Comparison of ENCODE assay signal across 21 cellular contexts in the genomic region with DNA sequence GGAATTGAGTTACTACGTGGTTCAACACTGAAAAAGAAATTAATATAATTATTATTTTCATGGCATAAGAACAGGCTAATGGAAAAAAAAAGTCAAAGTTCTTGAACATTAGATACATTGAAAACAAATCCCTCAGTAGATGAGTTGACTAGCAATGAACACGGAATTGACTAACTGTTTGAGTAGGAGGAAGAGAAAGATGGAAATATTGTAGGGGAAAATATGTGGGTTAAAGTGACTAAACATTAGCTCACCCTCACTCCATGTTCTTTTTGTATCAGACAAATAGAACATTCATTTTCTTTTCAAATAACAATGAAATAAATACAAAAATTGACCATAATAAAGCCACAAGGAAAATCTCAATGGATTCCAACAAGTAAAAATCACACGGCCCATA.
A peak's percentile ranks its signal among the peaks of the same experiment; 100 is the strongest.
DNase-seq lines count a peak whose midpoint lies in the region; ATAC-seq, FAIRE-seq and TF ChIP-seq lines count a peak whose summit lies in the region.
"Had no signal": no experiment of that assay in that cellular context is flagged by ENCODE, and none has a peak within 500 bp of the region (broad histone marks: within the 10 kb centered on the region; RNA-seq: fewer than 3 reads in every experiment).

No MANE protein-coding gene starts in this region.

- ATAC-seq in IMR-90 (ENCODE audit: low read depth) (peak; percentile 46; the same call in 1 of the 2 replicates), HG03439 (IDR thresholded peaks at IDR 0.05; ENCODE audit: unreplicated experiment) (no peak)
- ATAC-seq: A549 had no signal

- H4K20me1 ChIP-seq in IMR-90 (ENCODE audit: insufficient read depth, low read length) (no peaks in the 10 kb centered on the region), endothelial cell of umbilical vein (replicated peaks; ENCODE audit: control insufficient read depth, extremely low read depth, insufficient read depth, low read length) (no peaks in the 10 kb centered on the region)

- H3K9me3 ChIP-seq in IMR-90 (ENCODE audit: control insufficient read depth, insufficient read depth, low read length) (0 out of 2 replicates have a peak, but pooled peaks cover 2% of the 10 kb centered on the region), endothelial cell of umbilical vein (replicated peaks; ENCODE audit: control insufficient read depth, insufficient read depth, low read length) (no peaks in the 10 kb centered on the region), mesenchymal stem cell (ENCODE audit: control insufficient read depth, low read length) (peaks cover 13% of the 10 kb centered on the region)
- H3K9me3 ChIP-seq: A549, SJCRH30 had no signal

- H3K27ac ChIP-seq in IMR-90 (ENCODE audit: insufficient read depth, low read length) (no peak overlapping the region), endothelial cell of umbilical vein (ENCODE audit: insufficient read depth, low read depth, low read length) (no peak overlapping the region), mesenchymal stem cell (ENCODE audit: low read length, poor library complexity, severe bottlenecking) (no peak overlapping the region)
- H3K27ac ChIP-seq: A549, C4-2B, PC-9, SJCRH30 had no signal

- no peak overlapping the region for H3K4ac ChIP-seq in IMR-90 (ENCODE audit: low read depth, low read length)
- no peak overlapping the region for H3K4ac ChIP-seq in mesenchymal stem cell (ENCODE audit: low read depth in 1 of 2, low read length in 2 of 2)

- no peaks in the 10 kb centered on the region for H3K79me2 ChIP-seq in endothelial cell of umbilical vein (ENCODE audit: control insufficient read depth, insufficient read depth, low read length)

- BruUV-seq in IMR-90 (replicated peaks; lab: Mats Ljungman, UMichigan) = no TSS peak
- no TSS peak for BruUV-seq in endothelial cell of umbilical vein (replicated peaks; lab: Mats Ljungman, UMichigan)

- no peak overlapping the region for H3K14ac ChIP-seq in IMR-90 (replicated peaks; ENCODE audit: low read depth, low read length)
- no peak overlapping the region for H3K14ac ChIP-seq in mesenchymal stem cell (ENCODE audit: low read length in 2 of 2)

- H3K9me1 ChIP-seq in IMR-90 (ENCODE audit: insufficient read depth, low read length) = no peaks in the 10 kb centered on the region
- H3K9me1 ChIP-seq in endothelial cell of umbilical vein (replicated peaks; ENCODE audit: control insufficient read depth, extremely low read depth, insufficient read depth, low read length) = no peaks in the 10 kb centered on the region

- no peak overlapping the region for H4K5ac ChIP-seq in IMR-90 (ENCODE audit: low read depth, low read length)

- H3K9ac ChIP-seq in IMR-90 (ENCODE audit: low read depth, low read length) (no peak overlapping the region), endothelial cell of umbilical vein (replicated peaks; ENCODE audit: extremely low read depth, insufficient read depth, low read length) (no peak overlapping the region), mesenchymal stem cell (ENCODE audit: low read length) (peak overlapping the region; percentile 70)

- in situ Hi-C loops in IMR-90 (cut with MboI; ENCODE audit: low sequenced_read_pairs) = no loop called here

- H2AK5ac ChIP-seq in IMR-90 (ENCODE audit: low read depth, low read length) (no peak overlapping the region), mesenchymal stem cell (ENCODE audit: low read length, severe bottlenecking) (no peak overlapping the region)

- no CpG with 5 or more reads among the region's 3 CpGs for WGBS in IMR-90 (ENCODE audit: extremely low coverage in 2 of 2, insufficient read length in 1 of 2), 2 experiments
- WGBS in mesenchymal stem cell = 100% methylated on average over 1 of the region's 3 CpGs

- H4K8ac ChIP-seq in IMR-90 (ENCODE audit: low read depth in 2 of 2, low read length in 2 of 2) = no peak overlapping the region; a peak in 1 of 4 replicates
- no peak overlapping the region for H4K8ac ChIP-seq in mesenchymal stem cell (ENCODE audit: low read length)

- TF ChIP-seq CTCF in IMR-90 (conservative IDR thresholded peaks at IDR 0.05; ENCODE audit: low read depth, low read length) = no peak
- no peak for TF ChIP-seq CTCF in endothelial cell of umbilical vein (IDR thresholded peaks at IDR 0.05; ENCODE audit: extremely low read depth in 1 of 2, insufficient read depth in 1 of 2, low read depth in 1 of 2, low read length in 2 of 2)
- TF ChIP-seq CTCF in GM20000 (IDR thresholded peaks at IDR 0.05; ENCODE audit: extremely low read depth, missing control alignments) = no peak

- H3K4me3 ChIP-seq in IMR-90 (ENCODE audit: insufficient read depth, low read depth, low read length) (no peak overlapping the region), endothelial cell of umbilical vein (replicated peaks in 1 of 3; ENCODE audit: insufficient read depth in 1 of 3, low read depth in 1 of 3, low read length in 3 of 3) (no peak overlapping the region), mesenchymal stem cell (ENCODE audit: insufficient read depth in 1 of 2, low read depth in 1 of 2, low read length in 2 of 2) (no peak overlapping the region)
- H3K4me3 ChIP-seq: A549, PC-9, SJCRH30 had no signal

- H3K23ac ChIP-seq in IMR-90 (ENCODE audit: low read depth, low read length) (no peak overlapping the region), mesenchymal stem cell (ENCODE audit: low read length in 2 of 2) (no peak overlapping the region)

- H4K91ac ChIP-seq in IMR-90 (ENCODE audit: insufficient read depth, low read depth, low read length) (no peak overlapping the region), mesenchymal stem cell (ENCODE audit: low read length) (no peak overlapping the region)

- dilution Hi-C loops in IMR-90 (cut with HindIII; ENCODE audit: low sequenced_read_pairs, unreplicated experiment) = no loop called here
- dilution Hi-C loops in endothelial cell of umbilical vein (cut with MboI; ENCODE audit: extremely low pct_ligation_motif_present, low sequenced_read_pairs) = no loop called here

- CTCF ChIA-PET in IMR-90 (lab: Yijun Ruan, JAX) (no interaction called here), endothelial cell of umbilical vein (lab: Charles Lee) (interaction anchor here (1.7 kb wide), 1 partner anchor 14 kb away, joined by 3 read pairs; no protein-coding TSS in a partner anchor)

- H3K27me3 ChIP-seq in IMR-90 (ENCODE audit: control insufficient read depth, insufficient read depth, low read length) (no peaks in the 10 kb centered on the region), endothelial cell of umbilical vein (ENCODE audit: control insufficient read depth in 2 of 2, insufficient read depth in 2 of 2, low read length in 2 of 2) (no peaks in the 10 kb centered on the region), mesenchymal stem cell (ENCODE audit: control insufficient read depth in 1 of 2, insufficient read depth in 1 of 2, low read length in 2 of 2) (no peaks in the 10 kb centered on the region)
- H3K27me3 ChIP-seq: SJCRH30 had no signal

- H2BK15ac ChIP-seq in IMR-90 (ENCODE audit: low read depth, low read length) (no peak overlapping the region), mesenchymal stem cell (ENCODE audit: low read depth, poor library complexity, severe bottlenecking) (no peak overlapping the region)

- H3K56ac ChIP-seq in IMR-90 (ENCODE audit: extremely low read depth, insufficient read depth, low read length) = no peak overlapping the region

- H3K36me3 ChIP-seq in IMR-90 (ENCODE audit: control insufficient read depth, insufficient read depth, low read length) = no peaks in the 10 kb centered on the region
- H3K36me3 ChIP-seq in endothelial cell of umbilical vein (ENCODE audit: control insufficient read depth in 2 of 2, extremely low read depth in 1 of 2, insufficient read depth in 2 of 2, low read length in 2 of 2) = no peaks in the 10 kb centered on the region
- peaks cover 0 to 21% of the 10 kb centered on the region in 2 experiments for H3K36me3 ChIP-seq in mesenchymal stem cell (ENCODE audit: control insufficient read depth in 1 of 2, insufficient read depth in 2 of 2, low read depth in 1 of 2, low read length in 2 of 2)
- H3K36me3 ChIP-seq: SJCRH30 had no signal

- H3K4me2 ChIP-seq in IMR-90 (ENCODE audit: low read depth, low read length) (no peak overlapping the region), endothelial cell of umbilical vein (ENCODE audit: insufficient read depth, low read length) (no peak overlapping the region), mesenchymal stem cell (ENCODE audit: low read length, poor library complexity, severe bottlenecking) (no peak overlapping the region)
- H3K4me2 ChIP-seq: A549, PC-9 had no signal

- intact Hi-C loops in IMR-90 (cut with micrococcal nuclease) = no loop called here
- intact Hi-C loops in endothelial cell of umbilical vein (cut with micrococcal nuclease) = no loop called here

- H3K18ac ChIP-seq in IMR-90 (ENCODE audit: low read depth, low read length) (no peak overlapping the region), mesenchymal stem cell (ENCODE audit: low read depth in 1 of 2, low read length in 2 of 2) (no peak overlapping the region)

- DNase-seq in ELR (ENCODE audit: low read depth) (peak; percentile 64), IMR-90 (peak; percentile 78), endothelial cell of umbilical vein (ENCODE audit: low read depth, low spot score) (no peak), mesenchymal stem cell (no peak), GM20000 (ENCODE audit: low spot score) (no peak), NCI-H1105 (lab: John Stamatoyannopoulos, UW) (no peak)
- no peak for DNase-seq in activated CD4-positive, alpha-beta T cell treated with anti-CD3 and anti-CD28 coated beads, Interleukin-2, amount 50 U/mL, for 48 hours
- DNase-seq: DND-41, GDM1, GOT3, MV-4-11, NCI-H1436, NCI-H2029 treated with DMSO at 0.1 percent for 48 hours, NCI-H748 treated with DMSO at 0.1 percent for 48 hours, PC-9, SJCRH30 had no signal

- H2BK12ac ChIP-seq in mesenchymal stem cell (ENCODE audit: low read length in 2 of 2) = no peak overlapping the region

- no peak overlapping the region for H2BK120ac ChIP-seq in IMR-90 (ENCODE audit: low read depth, low read length)
- H2BK120ac ChIP-seq in mesenchymal stem cell (ENCODE audit: low read depth, low read length) = no peak overlapping the region

- H3K79me1 ChIP-seq in IMR-90 (ENCODE audit: low read depth in 1 of 2, low read length in 2 of 2) (peaks cover 0 to 4% of the 10 kb centered on the region in 2 experiments; a peak in 1 of 4 replicates), mesenchymal stem cell (replicated peaks; ENCODE audit: low read length, poor library complexity, severe bottlenecking) (no peaks in the 10 kb centered on the region)

- H2BK20ac ChIP-seq in IMR-90 (ENCODE audit: low read depth, low read length) = no peak overlapping the region

- peak; percentile 15 for FAIRE-seq in endothelial cell of umbilical vein (lab: Jason Lieb, UNC)
- FAIRE-seq: A549, GM12891, HTR-8/SVneo had no signal

- POLR2A ChIA-PET in IMR-90 (lab: Charles Lee; ENCODE audit: unreplicated experiment) = interaction anchor here (0.7 kb wide), 1 partner anchor 42 kb away, joined by 5 read pairs; no protein-coding TSS in a partner anchor
- POLR2A ChIA-PET in endothelial cell of umbilical vein (lab: Charles Lee) = no interaction called here

- TF ChIP-seq POLR2A in IMR-90 (IDR thresholded peaks at IDR 0.05; ENCODE audit: low read depth, low read length) (no peak), endothelial cell of umbilical vein (IDR thresholded peaks at IDR 0.05; ENCODE audit: low read depth, low read length) (no peak)

- TF ChIP-seq RAD21 in IMR-90 (IDR thresholded peaks at IDR 0.05; ENCODE audit: low read length) = no peak

- H2BK5ac ChIP-seq in IMR-90 (ENCODE audit: low read depth, low read length, poor library complexity, severe bottlenecking) (peak overlapping the region; percentile 33), mesenchymal stem cell (ENCODE audit: low read depth, low read length, poor library complexity, severe bottlenecking) (no peak overlapping the region)

- no peak overlapping the region for H2AFZ ChIP-seq in IMR-90 (replicated peaks; ENCODE audit: low read length, poor library complexity)
- no peak overlapping the region for H2AFZ ChIP-seq in endothelial cell of umbilical vein (ENCODE audit: low read depth, low read length)
- no peak overlapping the region for H2AFZ ChIP-seq in mesenchymal stem cell (ENCODE audit: low read depth, low read length)
- H2AFZ ChIP-seq: PC-9 had no signal

- H3K4me1 ChIP-seq in IMR-90 (ENCODE audit: control insufficient read depth, insufficient read depth, low read length) = peaks cover 2% of the 10 kb centered on the region; the same call in 1 of the 2 replicates
- no peaks in the 10 kb centered on the region for H3K4me1 ChIP-seq in endothelial cell of umbilical vein (ENCODE audit: control insufficient read depth, extremely low read depth, insufficient read depth, low read length)
- no peaks in the 10 kb centered on the region for H3K4me1 ChIP-seq in mesenchymal stem cell (ENCODE audit: control insufficient read depth, insufficient read depth, low read depth, low read length)
- H3K4me1 ChIP-seq: A549, SJCRH30 had no signal

- no peak overlapping the region for H2AK9ac ChIP-seq in IMR-90 (replicated peaks; ENCODE audit: low read depth, low read length, poor library complexity)

Comparison
In these comparisons a context has a peak if more than half of its experiments do, and no peak if none do; other contexts are left out.
1. DNase-seq: peak in ELR (single experiment) and IMR-90 (single experiment); none in endothelial cell of umbilical vein (single experiment), mesenchymal stem cell (single experiment), GM20000 (single experiment), NCI-H1105 (single experiment) and activated CD4-positive, alpha-beta T cell treated with anti-CD3 and anti-CD28 coated beads, Interleukin-2, amount 50 U/mL, for 48 hours (0 of 2).